1 cellular context compared by ENCODE assay signal in genomic region chr3:150740733-150741496, GRCh38.
TF ChIP-seq lines count a peak whose summit lies in the region.

No MANE protein-coding gene starts in this region.

TF ChIP-seq in HepG2, 621 proteins besides CTCF, POLR2A, EP300 and RAD21 (continued from another document and continues in another):
- TF ChIP-seq TFDP1 (CRISPR knock-in tag; IDR thresholded peaks at IDR 0.05; ENCODE audit: borderline replicate concordance) (no peak), ZFAT (CRISPR knock-in tag; conservative IDR thresholded peaks at IDR 0.05) (no peak), ZNF530 (CRISPR knock-in tag; IDR thresholded peaks at IDR 0.05; ENCODE audit: low read depth) (no peak), HOXD1 (CRISPR knock-in tag; IDR thresholded peaks at IDR 0.05) (peak; percentile 50; the same call in 1 of the 2 replicates), ZNF138 (CRISPR knock-in tag; IDR thresholded peaks at IDR 0.05; ENCODE audit: low read depth) (no peak), ZSCAN31 (CRISPR knock-in tag; IDR thresholded peaks at IDR 0.05; ENCODE audit: low read depth) (no peak), TMF1 (CRISPR knock-in tag; IDR thresholded peaks at IDR 0.05; ENCODE audit: low read depth) (0 out of 2 replicates have a peak, but pooled peaks have one; percentile 45), ZNF143 (CRISPR knock-in tag; IDR thresholded peaks at IDR 0.05) (no peak), IKZF5 (CRISPR knock-in tag; IDR thresholded peaks at IDR 0.05) (peak; percentile 93), FIP1L1 (IDR thresholded peaks at IDR 0.05; ENCODE audit: borderline replicate concordance, insufficient read depth, low read depth, low read length) (no peak), ZNF275 (CRISPR knock-in tag; IDR thresholded peaks at IDR 0.05; ENCODE audit: borderline replicate concordance) (no peak), IKZF4 (CRISPR knock-in tag; IDR thresholded peaks at IDR 0.05; ENCODE audit: borderline replicate concordance, low read depth, not compliant biosample characterization) (no peak), SOX5 (CRISPR knock-in tag; IDR thresholded peaks at IDR 0.05; ENCODE audit: borderline replicate concordance) (peak; percentile 83), YY1 (IDR thresholded peaks at IDR 0.05; ENCODE audit: insufficient read depth, insufficient replicate concordance, low read depth, low read length) (peak; percentile 17), NFKBIZ (CRISPR knock-in tag; IDR thresholded peaks at IDR 0.05) (no peak; the same call in 1 of the 2 replicates), ZNF614 (CRISPR knock-in tag; IDR thresholded peaks at IDR 0.05; ENCODE audit: borderline replicate concordance) (no peak; the same call in 1 of the 2 replicates), KDM2A (CRISPR knock-in tag; IDR thresholded peaks at IDR 0.05; ENCODE audit: borderline replicate concordance, low read depth) (peak; percentile 74), ZBTB10 (CRISPR knock-in tag; IDR thresholded peaks at IDR 0.05; ENCODE audit: borderline replicate concordance) (0 out of 2 replicates have a peak, but pooled peaks have one; percentile 16), SOX6 (IDR thresholded peaks at IDR 0.05) (no peak), SOX6 (CRISPR knock-in tag; IDR thresholded peaks at IDR 0.05) (peak; percentile 93), CEBPZ (IDR thresholded peaks at IDR 0.05; ENCODE audit: low read length) (no peak), DMAP1 (CRISPR knock-in tag; IDR thresholded peaks at IDR 0.05) (0 out of 2 replicates have a peak, but pooled peaks have one; percentile 35), CENPX (CRISPR knock-in tag; IDR thresholded peaks at IDR 0.05) (no peak), ZNF121 (CRISPR knock-in tag; IDR thresholded peaks at IDR 0.05) (no peak), SOX13 (IDR thresholded peaks at IDR 0.05) (peak; percentile 30; the same call in 1 of the 2 replicates), SOX13 (CRISPR knock-in tag; conservative IDR thresholded peaks at IDR 0.05 in 1 of 2, IDR thresholded peaks at IDR 0.05 in 1 of 2) (peak in 1 of 2 experiments; percentile 91; a peak in 2 of 4 replicates), MED13 (CRISPR knock-in tag; IDR thresholded peaks at IDR 0.05) (peak; percentile 64; the same call in 1 of the 2 replicates), ZFP36L1 (CRISPR knock-in tag; IDR thresholded peaks at IDR 0.05) (no peak), KLF9 (CRISPR knock-in tag; IDR thresholded peaks at IDR 0.05; ENCODE audit: low read depth) (no peak), THRA (CRISPR knock-in tag; IDR thresholded peaks at IDR 0.05; ENCODE audit: borderline replicate concordance) (peak; percentile 59; the same call in 1 of the 2 replicates), ZNF256 (CRISPR knock-in tag; conservative IDR thresholded peaks at IDR 0.05) (peak; percentile 74; the same call in 1 of the 2 replicates), ARHGAP35 (CRISPR knock-in tag; IDR thresholded peaks at IDR 0.05; ENCODE audit: borderline replicate concordance) (no peak), ZNF75D (CRISPR knock-in tag; IDR thresholded peaks at IDR 0.05; ENCODE audit: borderline replicate concordance) (no peak), ZFP36 (IDR thresholded peaks at IDR 0.05; ENCODE audit: borderline replicate concordance, low read depth, low read length, partially characterized antibody) (no peak), ETS1 (CRISPR knock-in tag; IDR thresholded peaks at IDR 0.05) (no peak), ZNF766 (CRISPR knock-in tag; IDR thresholded peaks at IDR 0.05; ENCODE audit: borderline replicate concordance) (no peak), FOXO4 (CRISPR knock-in tag; conservative IDR thresholded peaks at IDR 0.05) (no peak), HNF4G (IDR thresholded peaks at IDR 0.05; ENCODE audit: borderline replicate concordance, low read depth, low read length) (peak; percentile 65; the same call in 1 of the 2 replicates), HNF4G (CRISPR knock-in tag; IDR thresholded peaks at IDR 0.05; ENCODE audit: borderline replicate concordance, low read depth) (peak; percentile 55; the same call in 1 of the 2 replicates), ZNF879 (CRISPR knock-in tag; IDR thresholded peaks at IDR 0.05) (no peak), ZNF251 (CRISPR knock-in tag; IDR thresholded peaks at IDR 0.05) (no peak), HNRNPK (IDR thresholded peaks at IDR 0.05; ENCODE audit: low read depth, low read length, poor library complexity, severe bottlenecking) (no peak), SIX1 (CRISPR knock-in tag; IDR thresholded peaks at IDR 0.05; ENCODE audit: borderline replicate concordance) (peak; percentile 66; the same call in 1 of the 2 replicates)
- TF ChIP-seq, protein P1, sequence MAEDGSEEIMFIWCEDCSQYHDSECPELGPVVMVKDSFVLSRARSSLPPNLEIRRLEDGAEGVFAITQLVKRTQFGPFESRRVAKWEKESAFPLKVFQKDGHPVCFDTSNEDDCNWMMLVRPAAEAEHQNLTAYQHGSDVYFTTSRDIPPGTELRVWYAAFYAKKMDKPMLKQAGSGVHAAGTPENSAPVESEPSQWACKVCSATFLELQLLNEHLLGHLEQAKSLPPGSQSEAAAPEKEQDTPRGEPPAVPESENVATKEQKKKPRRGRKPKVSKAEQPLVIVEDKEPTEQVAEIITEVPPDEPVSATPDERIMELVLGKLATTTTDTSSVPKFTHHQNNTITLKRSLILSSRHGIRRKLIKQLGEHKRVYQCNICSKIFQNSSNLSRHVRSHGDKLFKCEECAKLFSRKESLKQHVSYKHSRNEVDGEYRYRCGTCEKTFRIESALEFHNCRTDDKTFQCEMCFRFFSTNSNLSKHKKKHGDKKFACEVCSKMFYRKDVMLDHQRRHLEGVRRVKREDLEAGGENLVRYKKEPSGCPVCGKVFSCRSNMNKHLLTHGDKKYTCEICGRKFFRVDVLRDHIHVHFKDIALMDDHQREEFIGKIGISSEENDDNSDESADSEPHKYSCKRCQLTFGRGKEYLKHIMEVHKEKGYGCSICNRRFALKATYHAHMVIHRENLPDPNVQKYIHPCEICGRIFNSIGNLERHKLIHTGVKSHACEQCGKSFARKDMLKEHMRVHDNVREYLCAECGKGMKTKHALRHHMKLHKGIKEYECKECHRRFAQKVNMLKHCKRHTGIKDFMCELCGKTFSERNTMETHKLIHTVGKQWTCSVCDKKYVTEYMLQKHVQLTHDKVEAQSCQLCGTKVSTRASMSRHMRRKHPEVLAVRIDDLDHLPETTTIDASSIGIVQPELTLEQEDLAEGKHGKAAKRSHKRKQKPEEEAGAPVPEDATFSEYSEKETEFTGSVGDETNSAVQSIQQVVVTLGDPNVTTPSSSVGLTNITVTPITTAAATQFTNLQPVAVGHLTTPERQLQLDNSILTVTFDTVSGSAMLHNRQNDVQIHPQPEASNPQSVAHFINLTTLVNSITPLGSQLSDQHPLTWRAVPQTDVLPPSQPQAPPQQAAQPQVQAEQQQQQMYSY (CRISPR knock-in tag; IDR thresholded peaks at IDR 0.05), result no peak
- TF ChIP-seq, protein P2, sequence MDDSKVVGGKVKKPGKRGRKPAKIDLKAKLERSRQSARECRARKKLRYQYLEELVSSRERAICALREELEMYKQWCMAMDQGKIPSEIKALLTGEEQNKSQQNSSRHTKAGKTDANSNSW (CRISPR knock-in tag; IDR thresholded peaks at IDR 0.05; ENCODE audit: borderline replicate concordance), result no peak
